8 cellular contexts compared by ENCODE assay signal in genomic region chr1:32650157-32650751, GRCh38.
DNase-seq lines count a peak whose midpoint lies in the region; ATAC-seq, FAIRE-seq and TF ChIP-seq lines count a peak whose summit lies in the region.

Gene ZBTB8OS (minus strand): TSS chr1:32650550. CDS start chr1:32650529, 21 bp downstream.

- CTCF ChIA-PET in AG04449 (lab: Yijun Ruan, JAX): interaction anchor here (1.0 kb wide), 3 partner anchors 10 to 21 kb away, joined by 3 to 4 read pairs (median 3); no protein-coding TSS in a partner anchor

- peak within 1 kb of the TSS; percentile 76 for H3K4me3 ChIP-seq in AG04449 (ENCODE audit: low read depth, low read length)

- ATAC-seq in GM18907 (IDR thresholded peaks at IDR 0.05; ENCODE audit: unreplicated experiment) (peak; percentile 68), HG03175 (IDR thresholded peaks at IDR 0.05; ENCODE audit: unreplicated experiment) (peak; percentile 61)

- no peak for TF ChIP-seq CTCF in AG04449 (IDR thresholded peaks at IDR 0.05; ENCODE audit: insufficient read depth, low read length, missing control alignments)

- DNase-seq in AG04449 (ENCODE audit: low read depth, low spot score) (peak; percentile 56), NCI-H345 treated with DMSO at 0.1 percent for 48 hours (lab: John Stamatoyannopoulos, UW; ENCODE audit: unreplicated experiment) (peak; percentile 94), cerebellar cortex (ENCODE audit: low spot score) (peak; percentile 98)
- peak; percentile 66 to 80 (median 72) for DNase-seq in activated CD4-positive, CD25-positive, alpha-beta regulatory T cell (lab: John Stamatoyannopoulos, UW)
- DNase-seq in stimulated activated CD4-positive, alpha-beta T cell treated with anti-CD3 and anti-CD28 coated beads, Interleukin-12 subunit alpha, Interleukin-12 subunit beta, amount 100 ng/mL, for 4 hours: peak; percentile 77

- FAIRE-seq in islet of Langerhans (lab: Jason Lieb, UNC): peak; percentile 47

- POLR2A ChIA-PET in AG04449 (lab: Yijun Ruan, JAX): interaction anchor here (0.8 to 1.4 kb wide), 8 partner anchors 11 to 256 kb away, joined by 3 to 10 read pairs (median 4); partner anchors contain the start of genes BSDC1 and SYNC

Comparison
In these comparisons a context has a peak if more than half of its experiments do, and no peak if none do; other contexts are left out.
1. Peak in every context shown above with its lines: DNase-seq, ATAC-seq and H3K4me3 ChIP-seq.